ENCODE assay signal across 8 cellular contexts in the genomic region with DNA sequence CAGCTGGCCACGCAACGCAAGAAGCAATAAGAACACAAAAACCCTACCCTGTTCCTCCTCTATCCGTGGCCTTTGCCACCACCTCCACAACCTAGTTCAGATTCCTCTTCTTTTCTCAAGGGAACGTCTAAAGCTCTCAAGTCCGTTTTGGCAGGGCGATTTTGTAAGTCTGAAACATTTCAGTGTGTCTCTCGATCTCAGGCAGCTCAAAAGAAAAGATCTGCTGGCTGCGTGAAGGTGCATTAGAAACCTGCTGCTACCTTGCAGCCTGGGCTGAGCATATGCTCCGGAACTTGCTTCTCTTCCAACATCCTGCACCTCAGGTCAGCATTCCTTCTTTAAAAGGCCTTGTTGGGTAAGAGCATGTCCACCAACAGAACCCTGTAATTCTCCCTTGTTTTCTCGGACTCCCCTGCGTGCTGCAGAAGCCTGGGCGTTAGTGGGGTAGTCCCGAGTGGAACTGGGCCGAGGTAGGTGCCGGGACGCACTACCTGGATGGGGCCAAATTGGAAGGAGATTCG. TPM values are rescaled to one million over a fixed set of nuclear protein-coding genes. Genes with fewer than 3 reads are reported as not detected.
DNase-seq lines count a peak whose midpoint lies in the region; ATAC-seq and TF ChIP-seq lines count a peak whose summit lies in the region.

No MANE protein-coding gene starts in this region.

- peaks cover 41% of the 10 kb centered on the region for H3K4me1 Mint-ChIP-seq in progenitor cell of endocrine pancreas (ENCODE audit: low read depth)

- peak overlapping the region; percentile 89 for H3K27ac Mint-ChIP-seq in progenitor cell of endocrine pancreas

- no peak for ATAC-seq in omental fat pad (ENCODE audit: low FRiP score)

- no peaks in the 10 kb centered on the region for H4K20me1 ChIP-seq in fibroblast of lung (ENCODE audit: control insufficient read depth, extremely low read depth, insufficient read depth, low read length)

- H3K36me3 ChIP-seq in fibroblast of lung (ENCODE audit: control insufficient read depth, insufficient read depth, low read length): no peaks in the 10 kb centered on the region

- peak overlapping the region; percentile 84 for H3K4me3 Mint-ChIP-seq in progenitor cell of endocrine pancreas (ENCODE audit: low read depth)

- peaks cover 2% of the 10 kb centered on the region for H3K4me1 ChIP-seq in fibroblast of lung (ENCODE audit: control insufficient read depth, extremely low read depth, insufficient read depth, low read length)

- H3K4me3 ChIP-seq in fibroblast of lung (replicated peaks in 1 of 4; ENCODE audit: control extremely low read depth in 1 of 4, insufficient read depth in 1 of 4, low read depth in 3 of 4, low read length in 4 of 4): peak overlapping the region; percentile 55 to 77 (median 66)

- H3K9me3 Mint-ChIP-seq in progenitor cell of endocrine pancreas (ENCODE audit: low read depth): no peaks in the 10 kb centered on the region

- H3K27me3 Mint-ChIP-seq in progenitor cell of endocrine pancreas: no peaks in the 10 kb centered on the region

- peak overlapping the region; percentile 43 for H2AFZ ChIP-seq in fibroblast of lung (ENCODE audit: low read length)

- DNase-seq in NCI-H2107 treated with DMSO at 0.1 percent for 48 hours (lab: John Stamatoyannopoulos, UW; ENCODE audit: unreplicated experiment) (peak; percentile 49), NCI-H2107 (lab: John Stamatoyannopoulos, UW) (no peak), RWPE1 (ENCODE audit: low spot score) (no peak), fibroblast of lung (ENCODE audit: low read depth in 2 of 2) (no peak), progenitor cell of endocrine pancreas (ENCODE audit: low spot score, unreplicated experiment) (no peak), GM10266 (ENCODE audit: extremely low spot score) (no peak), omental fat pad (ENCODE audit: low spot score) (no peak)
- no peak for DNase-seq in stimulated activated CD4-positive, alpha-beta T cell treated with anti-CD3 and anti-CD28 coated beads, Interleukin-2, amount 100 ng/mL, for 48 hours

- POLR2A ChIA-PET in RWPE1 (lab: Yijun Ruan, JAX; ENCODE audit: low non-redundant PET): no interaction called here

- H3K79me2 ChIP-seq in fibroblast of lung (ENCODE audit: control insufficient read depth, insufficient read depth, low read length): peaks cover 3% of the 10 kb centered on the region

- CTCF ChIA-PET in RWPE1 (lab: Yijun Ruan, JAX): interaction anchor here (1.2 kb wide), 1 partner anchor 287 kb away, joined by 3 read pairs; no protein-coding TSS in a partner anchor

- H3K9me3 ChIP-seq in fibroblast of lung (ENCODE audit: control insufficient read depth, insufficient read depth, low read depth, low read length): no peaks in the 10 kb centered on the region

- no peak overlapping the region for H3K9ac ChIP-seq in fibroblast of lung (ENCODE audit: insufficient read depth, low read length)

- peak overlapping the region; percentile 84 for H3K4me2 ChIP-seq in fibroblast of lung (ENCODE audit: extremely low read depth, insufficient read depth, low read length)

- no peaks in the 10 kb centered on the region for H3K27me3 ChIP-seq in fibroblast of lung (ENCODE audit: control insufficient read depth, insufficient read depth, low read length)

- TF ChIP-seq CTCF in RWPE1 (conservative IDR thresholded peaks at IDR 0.05; ENCODE audit: low read depth) (no peak), fibroblast of lung (conservative IDR thresholded peaks at IDR 0.05 in 1 of 2, IDR thresholded peaks at IDR 0.05 in 1 of 2; ENCODE audit: low read depth in 1 of 2, low read length in 2 of 2) (no peak), progenitor cell of endocrine pancreas (IDR thresholded peaks at IDR 0.05; ENCODE audit: unreplicated experiment) (no peak), GM10266 (IDR thresholded peaks at IDR 0.05; ENCODE audit: control insufficient read depth, insufficient read depth, low read depth, missing control alignments) (no peak), omental fat pad (IDR thresholded peaks at IDR 0.05) (no peak)

- H3K27ac ChIP-seq in RWPE1: peak overlapping the region; percentile 83
- H3K27ac ChIP-seq in fibroblast of lung (ENCODE audit: insufficient read depth, low read length): no peak overlapping the region

- H3K36me3 Mint-ChIP-seq in progenitor cell of endocrine pancreas (ENCODE audit: insufficient read depth): peaks cover 6% of the 10 kb centered on the region

RNA-seq across cellular contexts. Expression of a gene that starts 1.5 kb away (rescaled TPM):
- total RNA-seq in fibroblast of lung (2.8 and 6.4 TPM in 2 replicates), progenitor cell of endocrine pancreas (138 and 154 TPM in 2 replicates), omental fat pad (10 to 100 TPM; 18.1 to 31.5 (median 26.1) TPM)
- polyA plus RNA-seq in fibroblast of lung: 2.5 and 8.8 TPM in 2 replicates
- polyA plus RNA-seq in fibroblast of lung (2012): 1.7 and 6.8 TPM in 2 replicates
- 4.0 and 10.7 TPM in 2 replicates for polyA minus RNA-seq in fibroblast of lung (ENCODE audit: low replicate concordance)

RNA-seq across cellular contexts. Expression of a gene that starts 35.4 kb away (rescaled TPM):
- 58.6 and 62.6 TPM in 2 replicates for total RNA-seq in fibroblast of lung
- polyA plus RNA-seq in fibroblast of lung: 40.6 and 43.2 TPM in 2 replicates
- 10.4 and 14.5 TPM in 2 replicates for polyA plus RNA-seq in fibroblast of lung (2012)
- 5.8 and 6.6 TPM in 2 replicates for polyA minus RNA-seq in fibroblast of lung (ENCODE audit: low replicate concordance)
- 36.5 and 38.2 TPM in 2 replicates for total RNA-seq in progenitor cell of endocrine pancreas
- 10 to 100 TPM; 26.5 to 37.7 (median 30.3) TPM for total RNA-seq in omental fat pad
